Comparison of ENCODE assay signal across 8 cellular contexts in the genomic region with DNA sequence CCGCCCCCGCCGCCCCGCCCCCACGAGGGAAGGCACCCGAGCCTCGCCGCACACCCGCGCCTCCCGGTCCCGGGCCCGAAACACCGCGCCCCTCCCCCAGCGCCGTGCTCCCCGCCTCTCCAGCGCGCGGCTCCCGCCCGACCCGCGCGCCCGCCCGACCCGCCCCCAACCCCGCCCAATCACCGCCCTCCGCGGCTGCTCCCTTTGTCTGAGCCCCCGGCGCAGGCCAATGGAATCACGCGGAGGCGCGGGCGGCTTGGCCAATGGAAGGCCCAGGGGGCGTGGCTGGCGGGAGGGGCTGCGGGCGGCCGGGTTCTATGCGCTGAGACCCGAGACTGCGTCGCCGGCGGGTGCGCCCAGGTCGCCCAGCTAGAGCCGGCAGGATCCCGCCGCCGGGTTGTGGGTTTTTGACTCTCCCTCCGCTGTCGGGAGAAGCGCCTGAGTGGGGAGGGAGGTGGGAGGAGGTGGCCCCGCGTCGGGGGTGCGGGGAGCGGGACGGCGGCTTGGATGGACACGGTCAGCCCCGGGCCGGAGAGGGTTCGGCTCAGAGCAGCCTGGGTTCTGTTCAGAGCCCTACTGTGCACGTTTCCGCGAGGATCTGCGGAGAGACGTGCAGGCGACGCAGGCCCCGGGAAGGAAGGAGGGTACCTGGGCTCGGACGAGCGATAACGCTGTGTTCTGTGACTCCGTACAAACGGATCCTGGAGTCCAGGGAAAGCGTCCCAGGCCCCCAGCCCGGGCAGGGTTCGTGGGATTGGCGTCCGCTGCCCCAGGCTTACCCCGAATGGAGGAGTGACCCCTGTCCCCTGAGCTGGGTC. TPM values are rescaled to one million over a fixed set of nuclear protein-coding genes. Genes with fewer than 3 reads are reported as not detected.
DNase-seq lines count a peak whose midpoint lies in the region; ATAC-seq and TF ChIP-seq lines count a peak whose summit lies in the region.

No MANE protein-coding gene starts in this region.

- peaks cover 2% of the 10 kb centered on the region; the same call in 1 of the 2 replicates for H3K27me3 Mint-ChIP-seq in HFFc6 (ENCODE audit: insufficient read depth)
- H3K27me3 Mint-ChIP-seq in activated naive CD8-positive, alpha-beta T cell treated with anti-CD3 and anti-CD28 coated beads for 36 hours, result peaks cover 55% of the 10 kb centered on the region

- peak overlapping the region; percentile 79 for H3K4me3 Mint-ChIP-seq in HFFc6
- peak overlapping the region; percentile 63 for H3K4me3 Mint-ChIP-seq in activated naive CD8-positive, alpha-beta T cell treated with anti-CD3 and anti-CD28 coated beads for 36 hours

- TF ChIP-seq CTCF in HFFc6 (IDR thresholded peaks at IDR 0.05) (no peak), ovary (IDR thresholded peaks at IDR 0.05) (no peak), thoracic aorta (IDR thresholded peaks at IDR 0.05) (no peak)

- 0 to 5% (median 3%) methylated on average over 32 to 88 of the region's 91 CpGs for WGBS in ovary, 3 donors

- H3K36me3 Mint-ChIP-seq in HFFc6 (ENCODE audit: low read depth), result peaks cover 5% of the 10 kb centered on the region
- H3K36me3 Mint-ChIP-seq in activated naive CD8-positive, alpha-beta T cell treated with anti-CD3 and anti-CD28 coated beads for 36 hours, result no peaks in the 10 kb centered on the region

- peak; percentile 51 for ATAC-seq in thoracic aorta (ENCODE audit: insufficient number of reproducible peaks, low FRiP score, low read depth)

- DNase-seq in HFFc6 (peak; percentile 92), NCI-H1105 (lab: John Stamatoyannopoulos, UW) (peak; percentile 94), SKM-1 (lab: John Stamatoyannopoulos, UW; ENCODE audit: unreplicated experiment) (peak; percentile 90), head of caudate nucleus (peak; percentile 95 to 100 (median 99)), ovary (peak; percentile 99), thoracic aorta (ENCODE audit: low spot score) (peak; percentile 95)
- DNase-seq in activated naive CD8-positive, alpha-beta T cell treated with anti-CD3 and anti-CD28 coated beads for 36 hours, result peak; percentile 97

- H3K9me3 ChIP-seq in ES-I3 (ENCODE audit: control insufficient read depth, insufficient read depth, low read length), result no peaks in the 10 kb centered on the region
- H3K9me3 ChIP-seq in ovary, result no peaks in the 10 kb centered on the region
- H3K9me3 ChIP-seq in thoracic aorta, result no peaks in the 10 kb centered on the region

- peaks cover 5% of the 10 kb centered on the region; the same call in 1 of the 2 replicates for H3K4me1 ChIP-seq in ES-I3 (ENCODE audit: insufficient read depth, low read length)
- H3K4me1 ChIP-seq in ovary (ENCODE audit: insufficient read depth), result peaks cover 2% of the 10 kb centered on the region
- peaks cover 19 to 21% of the 10 kb centered on the region in 2 donors for H3K4me1 ChIP-seq in thoracic aorta (ENCODE audit: control insufficient read depth in 1 of 2, low read depth in 2 of 2)

- intact Hi-C loops in head of caudate nucleus (cut with DNase I), result loop anchor here (2.0 kb wide), 1 partner anchor 49 kb away; a partner anchor contains a TSS
- intact Hi-C loops in ovary (cut with DNase I), result no loop called here

- H3K36me3 ChIP-seq in ES-I3 (ENCODE audit: insufficient read depth, low read length) (no peaks in the 10 kb centered on the region), ovary (no peaks in the 10 kb centered on the region), thoracic aorta (no peaks in the 10 kb centered on the region)

- H3K27me3 ChIP-seq in ovary (no peaks in the 10 kb centered on the region), thoracic aorta (replicated peaks; ENCODE audit: insufficient read depth) (no peaks in the 10 kb centered on the region)

- H3K4me1 Mint-ChIP-seq in HFFc6 (ENCODE audit: low read depth), result peaks cover 20% of the 10 kb centered on the region
- peaks cover 14% of the 10 kb centered on the region for H3K4me1 Mint-ChIP-seq in activated naive CD8-positive, alpha-beta T cell treated with anti-CD3 and anti-CD28 coated beads for 36 hours

- TF ChIP-seq POLR2A in ovary (IDR thresholded peaks at IDR 0.05), result peak; percentile 88

- H3K27ac ChIP-seq in ovary (peak overlapping the region; percentile 5 to 99), thoracic aorta (peak overlapping the region; percentile 78 to 81)

- H3K9ac ChIP-seq in ES-I3 (ENCODE audit: low read depth, low read length), result peak overlapping the region; percentile 93

- no peaks in the 10 kb centered on the region for H3K9me3 Mint-ChIP-seq in HFFc6
- H3K9me3 Mint-ChIP-seq in activated naive CD8-positive, alpha-beta T cell treated with anti-CD3 and anti-CD28 coated beads for 36 hours, result no peaks in the 10 kb centered on the region

- no peak for TF ChIP-seq EP300 in ovary (IDR thresholded peaks at IDR 0.05)

- peak overlapping the region; percentile 80 for H3K4me3 ChIP-seq in ovary
- peak overlapping the region; percentile 90 for H3K4me3 ChIP-seq in thoracic aorta

- no peak overlapping the region for H3K27ac Mint-ChIP-seq in HFFc6
- no peak overlapping the region for H3K27ac Mint-ChIP-seq in activated naive CD8-positive, alpha-beta T cell treated with anti-CD3 and anti-CD28 coated beads for 36 hours

RNA-seq across cellular contexts. Expression of a gene that starts 49.0 kb away (rescaled TPM):
- total RNA-seq in HFFc6 (2021; fragmentation: NEBNext Ultra II Directional; extraction: Animal tissue kit (Norgen Biotek cat#: 25700)), result 1 to 10 TPM; 7.3 to 9.7 (median 8.3) TPM
- under 1 TPM; 0.08 to 0.25 TPM for total RNA-seq in activated naive CD8-positive, alpha-beta T cell treated with anti-CD3 and anti-CD28 coated beads for 36 hours
- 10 to 100 TPM in 6 of 7 donors, 1 to 10 TPM in 1; 7.6 to 31.9 (median 24.2) TPM for total RNA-seq in ovary
- 10 to 100 TPM in 1 of 2 donors, 1 to 10 TPM in 1; 1.9 to 16.0 TPM for polyA plus RNA-seq in ovary
- 10 to 100 TPM; 41.2 to 69.6 TPM for total RNA-seq in thoracic aorta

RNA-seq across cellular contexts. Expression of a gene that starts 51.2 kb away (rescaled TPM):
- total RNA-seq in HFFc6 (2021; fragmentation: NEBNext Ultra II Directional; extraction: Animal tissue kit (Norgen Biotek cat#: 25700)), result 10 to 100 TPM; 71.2 to 88.3 (median 72.2) TPM
- 10 to 100 TPM; 35.7 to 38.7 TPM for total RNA-seq in activated naive CD8-positive, alpha-beta T cell treated with anti-CD3 and anti-CD28 coated beads for 36 hours
- 10 to 100 TPM; 46.6 to 75.7 (median 68.8) TPM for total RNA-seq in ovary
- 10 to 100 TPM; 11.5 to 57.7 TPM for polyA plus RNA-seq in ovary
- total RNA-seq in thoracic aorta, result 100 to 1,000 TPM in 1 of 2 donors, 10 to 100 TPM in 1; 83.0 to 129 TPM

Comparison
In these comparisons a context has a peak if more than half of its experiments do, and no peak if none do; other contexts are left out.
1. Peak in every context shown above with its lines: DNase-seq, ATAC-seq, H3K4me3 ChIP-seq and H3K27ac ChIP-seq.
2. RNA of a gene that starts 49.0 kb away (total RNA-seq): 41.2 to 69.6 TPM in thoracic aorta, 7.6 to 31.9 TPM in ovary and 7.3 to 9.7 TPM in HFFc6; 0.08 to 0.25 TPM in activated naive CD8-positive, alpha-beta T cell treated with anti-CD3 and anti-CD28 coated beads for 36 hours; every median in the first group is over 4 times any median in the second.